ENCODE assay signal across 11 cellular contexts in genomic region chr1:145215061-145215460, GRCh38. TPM values are rescaled to one million over a fixed set of nuclear protein-coding genes. Genes with fewer than 3 reads are reported as not detected.
DNase-seq lines count a peak whose midpoint lies in the region; ATAC-seq and TF ChIP-seq lines count a peak whose summit lies in the region.
"Not testable (repeated sequence)": the region's sequence is repeated elsewhere in the genome, so short reads cannot be mapped to it uniquely, and the experiment has no call there.
"Had no signal": no experiment of that assay in that cellular context is flagged by ENCODE, and none has a peak within 500 bp of the region (broad histone marks: within the 10 kb centered on the region; RNA-seq: fewer than 3 reads in every experiment).

No MANE protein-coding gene starts in this region.

- H3K4me2 ChIP-seq in BLaER1; OCI-LY1 (ENCODE audit: low read length): not testable (repeated sequence)

- not testable (repeated sequence) for TF ChIP-seq CTCF in OCI-LY1 (IDR thresholded peaks at IDR 0.05; ENCODE audit: low read length); fibroblast of pulmonary artery (IDR thresholded peaks at IDR 0.05; ENCODE audit: low read length, missing control alignments); spleen (IDR thresholded peaks at IDR 0.05 in 8 of 11, conservative IDR thresholded peaks at IDR 0.05 in 3 of 11)

- H3K27me3 Mint-ChIP-seq in activated naive CD8-positive, alpha-beta T cell treated with anti-CD3 and anti-CD28 coated beads, Interleukin-2, amount 10 ng/mL, durations not matched to agents 7 days and 5 days; stimulated activated naive CD8-positive, alpha-beta T cell treated with anti-CD3 and anti-CD28 coated beads, Interleukin-15, amount 100 ng/mL, for 72 hours: not testable (repeated sequence)

- not testable (repeated sequence) for H3K36me3 ChIP-seq in BLaER1; OCI-LY1 (ENCODE audit: insufficient read depth, low read length); spleen

- H3K79me2 ChIP-seq in OCI-LY1 (ENCODE audit: insufficient read depth, low read length) = not testable (repeated sequence)

- H3K9me2 ChIP-seq in OCI-LY1 (ENCODE audit: low read depth, low read length) = not testable (repeated sequence)

- intact Hi-C loops in spleen (cut with DNase I; ENCODE audit: low total_unique reads) = not testable (repeated sequence)

- not testable (repeated sequence) for H3K27ac Mint-ChIP-seq in activated naive CD8-positive, alpha-beta T cell treated with anti-CD3 and anti-CD28 coated beads, Interleukin-2, amount 10 ng/mL, durations not matched to agents 7 days and 5 days; stimulated activated naive CD8-positive, alpha-beta T cell treated with anti-CD3 and anti-CD28 coated beads, Interleukin-15, amount 100 ng/mL, for 72 hours

- H4K20me1 ChIP-seq in BLaER1; OCI-LY1 (ENCODE audit: insufficient read depth, low read length): not testable (repeated sequence)

- WGBS in spleen, 5 donors = 0 to 4% (median 1%) methylated on average over 11 to 25 of the region's 35 CpGs; no CpG with 5 or more reads in 2 of the 5 donors

- H3K4me1 ChIP-seq in BLaER1; OCI-LY1 (ENCODE audit: insufficient read depth, low read length, severe bottlenecking); spleen: not testable (repeated sequence)

- not testable (repeated sequence) for H3K4me1 Mint-ChIP-seq in activated naive CD8-positive, alpha-beta T cell treated with anti-CD3 and anti-CD28 coated beads, Interleukin-2, amount 10 ng/mL, durations not matched to agents 7 days and 5 days; stimulated activated naive CD8-positive, alpha-beta T cell treated with anti-CD3 and anti-CD28 coated beads, Interleukin-15, amount 100 ng/mL, for 72 hours

- not testable (repeated sequence) for H3K27me3 ChIP-seq in BLaER1; OCI-LY1 (ENCODE audit: insufficient read depth, low read length); spleen (replicated peaks in 1 of 7)

- not testable (repeated sequence) for H3K9me3 ChIP-seq in BLaER1; OCI-LY1 (ENCODE audit: low read length); spleen

- DNase-seq in activated CD4-positive, alpha-beta T cell treated with anti-CD3 and anti-CD28 coated beads, Interleukin-2, amount 50 U/mL, for 48 hours = peak; percentile 52 to 63
- DNase-seq in activated naive CD8-positive, alpha-beta T cell treated with anti-CD3 and anti-CD28 coated beads, Interleukin-2, amount 10 ng/mL, durations not matched to agents 7 days and 5 days = peak; percentile 70
- not testable (repeated sequence) for DNase-seq in fibroblast of pulmonary artery (ENCODE audit: low read depth)
- DNase-seq in mesenteric fat pad (ENCODE audit: low spot score) (peak; percentile 89), spleen (peak; percentile 91)
- peak; percentile 64 to 72 for DNase-seq in stimulated activated naive CD8-positive, alpha-beta T cell treated with anti-CD3 and anti-CD28 coated beads, Interleukin-15, amount 100 ng/mL, for 72 hours

- not testable (repeated sequence) for H3K4me3 Mint-ChIP-seq in activated naive CD8-positive, alpha-beta T cell treated with anti-CD3 and anti-CD28 coated beads, Interleukin-2, amount 10 ng/mL, durations not matched to agents 7 days and 5 days; stimulated activated naive CD8-positive, alpha-beta T cell treated with anti-CD3 and anti-CD28 coated beads, Interleukin-15, amount 100 ng/mL, for 72 hours

- not testable (repeated sequence) for TF ChIP-seq POLR2A in spleen (IDR thresholded peaks at IDR 0.05)

- not testable (repeated sequence) for H3K9ac ChIP-seq in BLaER1
- H3K9ac ChIP-seq in OCI-LY1 (ENCODE audit: low read length) = peak overlapping the region; percentile 45; the same call in 1 of the 2 replicates

- ATAC-seq in activated naive CD8-positive, alpha-beta T cell treated with anti-CD3 and anti-CD28 coated beads, Interleukin-2, amount 10 ng/mL, durations not matched to agents 7 days and 5 days (ENCODE audit: low read depth); stimulated activated naive CD8-positive, alpha-beta T cell treated with anti-CD3 and anti-CD28 coated beads, Interleukin-15, amount 100 ng/mL, for 72 hours: not testable (repeated sequence)

- H2AFZ ChIP-seq in OCI-LY1 (ENCODE audit: low read length) = not testable (repeated sequence)

- POLR2A ChIA-PET in activated naive CD8-positive, alpha-beta T cell treated with anti-CD3 and anti-CD28 coated beads, Interleukin-2, amount 10 ng/mL, durations not matched to agents 7 days and 5 days (lab: Charles Lee) = not testable (repeated sequence)

- not testable (repeated sequence) for H3K27ac ChIP-seq in BLaER1
- H3K27ac ChIP-seq in OCI-LY1 (ENCODE audit: low read depth, low read length, poor library complexity, severe bottlenecking) (peak overlapping the region; percentile 51), spleen (peak overlapping the region; percentile 81 to 95 (median 88))

- H3K4me3 ChIP-seq in BLaER1 = peak overlapping the region; percentile 63
- peak overlapping the region; percentile 54 for H3K4me3 ChIP-seq in OCI-LY1 (ENCODE audit: low read depth, low read length, poor library complexity, severe bottlenecking)
- peak overlapping the region; percentile 22 for H3K4me3 ChIP-seq in fibroblast of pulmonary artery (replicated peaks; ENCODE audit: low read depth, low read length)
- peak overlapping the region; percentile 54 to 68 (median 59) for H3K4me3 ChIP-seq in spleen

- H3K36me3 Mint-ChIP-seq in activated naive CD8-positive, alpha-beta T cell treated with anti-CD3 and anti-CD28 coated beads, Interleukin-2, amount 10 ng/mL, durations not matched to agents 7 days and 5 days = not testable (repeated sequence)

- not testable (repeated sequence) for H3K9me3 Mint-ChIP-seq in activated naive CD8-positive, alpha-beta T cell treated with anti-CD3 and anti-CD28 coated beads, Interleukin-2, amount 10 ng/mL, durations not matched to agents 7 days and 5 days; stimulated activated naive CD8-positive, alpha-beta T cell treated with anti-CD3 and anti-CD28 coated beads, Interleukin-15, amount 100 ng/mL, for 72 hours

- not testable (repeated sequence) for H3F3A ChIP-seq in OCI-LY1 (ENCODE audit: insufficient read depth, low read length)

RNA-seq across cellular contexts. Expression of gene PPIAL4D, which starts 26.9 kb away (rescaled TPM):
- total RNA-seq in activated naive CD8-positive, alpha-beta T cell treated with anti-CD3 and anti-CD28 coated beads, Interleukin-2, amount 10 ng/mL, durations not matched to agents 7 days and 5 days = under 1 TPM in 1 of 2 experiments, not detected in 1; 0.74 TPM
- total RNA-seq in mesenteric fat pad (not detected), spleen (not detected)
- not detected for polyA plus RNA-seq in spleen
- total RNA-seq: glomerular endothelial cell; myocyte; T-helper 2 cell treated with Interferon-gamma antibody and Interleukin-4, amounts not matched to agents 100 ng/mL and 5 ng/mL, for 36 hours had no signal
